ENCODE assay signal across 24 cellular contexts in the genomic region with DNA sequence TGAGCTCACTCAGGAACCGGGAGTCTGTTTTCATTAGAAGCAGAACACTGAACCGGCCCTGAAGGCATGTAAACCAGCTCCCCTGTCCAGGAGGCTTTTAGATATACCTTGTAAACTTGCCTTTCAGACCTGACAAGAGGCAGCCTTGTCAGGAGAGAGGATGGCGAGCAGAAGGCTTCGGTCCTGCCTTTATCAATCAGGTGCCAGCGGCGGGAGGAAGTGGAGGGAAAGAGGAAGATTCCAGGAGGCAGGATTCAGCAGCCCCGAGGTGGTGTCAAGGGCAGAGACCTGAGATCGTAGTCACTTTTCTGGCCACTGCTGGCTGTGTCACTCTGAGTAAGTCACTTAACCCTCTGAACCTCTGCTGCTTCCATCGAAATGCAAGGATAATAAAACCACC.
"Had no signal": no experiment of that assay in that cellular context is flagged by ENCODE, and none has a peak within 500 bp of the region (broad histone marks: within the 10 kb centered on the region; RNA-seq: fewer than 3 reads in every experiment).

No MANE protein-coding gene starts in this region.

- H3K36me3 ChIP-seq: ascending aorta, right lobe of liver, thoracic aorta had no signal

- H3K9me3 Mint-ChIP-seq: activated naive CD4-positive, alpha-beta T cell treated with anti-CD3 and anti-CD28 coated beads, Interleukin-2, amount 50 U/mL, for 72 hours; activated T-cell treated with anti-CD3 and anti-CD28 coated beads, Interleukin-2, amount 50 U/mL, for 24 hours; activated T-helper 17 cell treated with anti-CD3 and anti-CD28 coated beads, Interleukin-2, amount 50 U/mL, for 72 hours; nephron; T-cell; T-helper 2 cell treated with Interferon-gamma antibody and Interleukin-4, amounts not matched to agents 5 μg/mL and 100 μg/mL, for 36 hours; type B pancreatic cell had no signal

- H3K4me3 ChIP-seq: ascending aorta, right lobe of liver, smooth muscle cell, thoracic aorta had no signal

- H3K4me1 ChIP-seq: ascending aorta, right lobe of liver had no signal

- H3K9me3 ChIP-seq: ascending aorta, right lobe of liver, thoracic aorta had no signal

- H3K36me3 Mint-ChIP-seq: activated naive CD4-positive, alpha-beta T cell treated with anti-CD3 and anti-CD28 coated beads, Interleukin-2, amount 50 U/mL, for 72 hours; T-cell; type B pancreatic cell; WTC11 had no signal

- H3K4me2 ChIP-seq: smooth muscle cell had no signal

- ATAC-seq: activated naive CD4-positive, alpha-beta T cell treated with anti-CD3 and anti-CD28 coated beads, Interleukin-2, amount 50 U/mL, for 72 hours; activated T-helper 17 cell treated with anti-CD3 and anti-CD28 coated beads, Interleukin-2, amount 50 U/mL, for 72 hours; esophagus mucosa; right lobe of liver; T-cell; WTC11 had no signal

- H3K27ac Mint-ChIP-seq: activated naive CD4-positive, alpha-beta T cell treated with anti-CD3 and anti-CD28 coated beads, Interleukin-2, amount 50 U/mL, for 72 hours; activated T-cell treated with anti-CD3 and anti-CD28 coated beads, Interleukin-2, amount 50 U/mL, for 24 hours; activated T-helper 17 cell treated with anti-CD3 and anti-CD28 coated beads, Interleukin-2, amount 50 U/mL, for 72 hours; T-cell; T-helper 2 cell treated with Interferon-gamma antibody and Interleukin-4, amounts not matched to agents 5 μg/mL and 100 μg/mL, for 36 hours; type B pancreatic cell; WTC11 had no signal

- H3K4me3 Mint-ChIP-seq: activated T-cell treated with anti-CD3 and anti-CD28 coated beads, Interleukin-2, amount 50 U/mL, for 24 hours; activated T-helper 17 cell treated with anti-CD3 and anti-CD28 coated beads, Interleukin-2, amount 50 U/mL, for 72 hours; nephron; T-cell; T-helper 2 cell treated with Interferon-gamma antibody and Interleukin-4, amounts not matched to agents 5 μg/mL and 100 μg/mL, for 36 hours; type B pancreatic cell; WTC11 had no signal

- H3K27me3 ChIP-seq: ascending aorta, right lobe of liver had no signal

- DNase-seq: activated CD4-positive, alpha-beta T cell treated with anti-CD3 and anti-CD28 coated beads, Interleukin-2, amount 50 U/mL, for 4 hours; activated CD8-positive, alpha-beta memory T cell treated with anti-CD3 and anti-CD28 coated beads for 24 hours; activated CD8-positive, alpha-beta memory T cell treated with anti-CD3 and anti-CD28 coated beads, Interleukin-2, amount 50 U/mL, for 4 hours; activated T-cell treated with anti-CD3 and anti-CD28 coated beads, Interleukin-2, amount 50 U/mL, for 24 hours; central memory CD4-positive, alpha-beta T cell; effector memory CD4-positive, alpha-beta T cell; foreskin melanocyte; glutamatergic neuron; hippocampal formation; occipital lobe; right lobe of liver; stimulated activated CD4-positive, alpha-beta T cell treated with anti-CD3 and anti-CD28 coated beads, Interleukin-4, amount 100 ng/mL, for 1 hour; stimulated activated naive CD4-positive, alpha-beta T cell treated with Interleukin-2 at 50 U/mL for 16 hours; T-cell had no signal

- H3K4me1 Mint-ChIP-seq: activated T-helper 17 cell treated with anti-CD3 and anti-CD28 coated beads, Interleukin-2, amount 50 U/mL, for 72 hours; nephron; T-cell had no signal

- H3K27ac ChIP-seq: ascending aorta, right lobe of liver, thoracic aorta had no signal
